Comparison of ENCODE assay signal across 9 cellular contexts in the genomic region with DNA sequence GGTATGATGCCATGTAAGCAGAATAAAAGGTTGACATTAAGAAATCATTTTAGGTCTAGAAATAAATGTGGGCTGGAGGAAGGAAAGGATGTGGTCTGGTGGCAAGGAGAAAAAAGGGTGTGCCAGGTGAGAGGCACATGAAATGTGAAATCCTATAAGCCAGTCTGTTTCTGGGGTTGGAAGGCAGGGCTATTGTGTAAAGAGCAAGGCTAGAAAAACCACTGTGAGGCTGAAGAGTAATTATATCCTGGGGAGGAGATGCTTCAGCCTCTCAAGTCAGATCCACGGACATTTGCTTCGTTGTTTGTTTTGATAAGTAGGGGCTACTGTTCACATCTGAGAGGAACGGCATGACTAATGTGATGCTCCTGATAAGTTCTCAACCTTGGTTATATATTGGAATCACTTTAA.
DNase-seq lines count a peak whose midpoint lies in the region; ATAC-seq, FAIRE-seq and TF ChIP-seq lines count a peak whose summit lies in the region.
"Had no signal": no experiment of that assay in that cellular context is flagged by ENCODE, and none has a peak within 500 bp of the region (broad histone marks: within the 10 kb centered on the region; RNA-seq: fewer than 3 reads in every experiment).

No MANE protein-coding gene starts in this region.

- H3K4me1 Mint-ChIP-seq in chondrocyte (ENCODE audit: low read depth): peaks cover 3% of the 10 kb centered on the region

- no peak for TF ChIP-seq POLR2A in GM12891 (IDR thresholded peaks at IDR 0.05; ENCODE audit: low read depth, low read length)

- H3K36me3 Mint-ChIP-seq in chondrocyte (ENCODE audit: low read depth): no peaks in the 10 kb centered on the region

- no peaks in the 10 kb centered on the region for H3K36me3 ChIP-seq in colonic mucosa
- H3K36me3 ChIP-seq: Peyer's patch had no signal

- TF ChIP-seq CTCF in colonic mucosa (IDR thresholded peaks at IDR 0.05) (no peak), chondrocyte (IDR thresholded peaks at IDR 0.05) (no peak), GM20000 (IDR thresholded peaks at IDR 0.05; ENCODE audit: extremely low read depth, missing control alignments) (no peak)

- DNase-seq in CD1c-positive myeloid dendritic cell (ENCODE audit: extremely low spot score) (peak; percentile 17), NCI-H69 (lab: John Stamatoyannopoulos, UW) (peak; percentile 89), colonic mucosa (no peak), chondrocyte (ENCODE audit: low spot score) (no peak), GM12891 (ENCODE audit: insufficient read length, low spot score) (no peak), GM20000 (ENCODE audit: low spot score) (no peak)
- DNase-seq: Peyer's patch had no signal

- H3K4me3 Mint-ChIP-seq in chondrocyte (ENCODE audit: unreplicated experiment): no peak overlapping the region

- H3K4me3 ChIP-seq in colonic mucosa: no peak overlapping the region
- H3K4me3 ChIP-seq: Peyer's patch had no signal

- ATAC-seq in GM19395 (IDR thresholded peaks at IDR 0.05; ENCODE audit: unreplicated experiment) (peak; percentile 42), GM18867 (IDR thresholded peaks at IDR 0.05; ENCODE audit: unreplicated experiment) (no peak)

- no peaks in the 10 kb centered on the region for H3K9me3 ChIP-seq in colonic mucosa
- H3K9me3 ChIP-seq: Peyer's patch had no signal

- peaks cover 3% of the 10 kb centered on the region for H3K4me1 ChIP-seq in colonic mucosa

- no peaks in the 10 kb centered on the region for H3K27me3 ChIP-seq in colonic mucosa
- H3K27me3 ChIP-seq: Peyer's patch had no signal

- no peak for FAIRE-seq in GM12891 (lab: Jason Lieb, UNC)

- H3K9ac ChIP-seq in colonic mucosa (ENCODE audit: low read depth in 2 of 2, low read length in 2 of 2): no peak overlapping the region

- H3K27ac ChIP-seq in colonic mucosa: peak overlapping the region; percentile 12
- H3K27ac ChIP-seq: Peyer's patch had no signal

- no peak overlapping the region for H3K27ac Mint-ChIP-seq in chondrocyte (ENCODE audit: unreplicated experiment)

- no peaks in the 10 kb centered on the region for H3K9me3 Mint-ChIP-seq in chondrocyte (ENCODE audit: low read depth)

- intact Hi-C loops in colonic mucosa (cut with DNase I): no loop called here

- H3K27me3 Mint-ChIP-seq in chondrocyte (ENCODE audit: low read depth): peaks cover 4% of the 10 kb centered on the region

TF ChIP-seq in GM12891, 5 proteins besides CTCF, POLR2A, EP300 and RAD21:
- TF ChIP-seq SPI1 (IDR thresholded peaks at IDR 0.05; ENCODE audit: low read depth, low read length): no peak
- TF ChIP-seq TAF1 (IDR thresholded peaks at IDR 0.05; ENCODE audit: low read depth, low read length): no peak
- TF ChIP-seq POLR2AphosphoS5 (IDR thresholded peaks at IDR 0.05; ENCODE audit: low read depth, low read length): no peak
- TF ChIP-seq POU2F2 (IDR thresholded peaks at IDR 0.05; ENCODE audit: low read depth, low read length): no peak
- no peak for TF ChIP-seq PAX5 (IDR thresholded peaks at IDR 0.05; ENCODE audit: insufficient read depth, low read length, severe bottlenecking)

Comparison
In these comparisons a context has a peak if more than half of its experiments do, and no peak if none do; other contexts are left out.
1. DNase-seq: peak in CD1c-positive myeloid dendritic cell (single experiment) and NCI-H69 (single experiment); none in colonic mucosa (single experiment), chondrocyte (single experiment), GM12891 (single experiment) and GM20000 (single experiment).